ENCODE assay signal across 10 cellular contexts in the genomic region with DNA sequence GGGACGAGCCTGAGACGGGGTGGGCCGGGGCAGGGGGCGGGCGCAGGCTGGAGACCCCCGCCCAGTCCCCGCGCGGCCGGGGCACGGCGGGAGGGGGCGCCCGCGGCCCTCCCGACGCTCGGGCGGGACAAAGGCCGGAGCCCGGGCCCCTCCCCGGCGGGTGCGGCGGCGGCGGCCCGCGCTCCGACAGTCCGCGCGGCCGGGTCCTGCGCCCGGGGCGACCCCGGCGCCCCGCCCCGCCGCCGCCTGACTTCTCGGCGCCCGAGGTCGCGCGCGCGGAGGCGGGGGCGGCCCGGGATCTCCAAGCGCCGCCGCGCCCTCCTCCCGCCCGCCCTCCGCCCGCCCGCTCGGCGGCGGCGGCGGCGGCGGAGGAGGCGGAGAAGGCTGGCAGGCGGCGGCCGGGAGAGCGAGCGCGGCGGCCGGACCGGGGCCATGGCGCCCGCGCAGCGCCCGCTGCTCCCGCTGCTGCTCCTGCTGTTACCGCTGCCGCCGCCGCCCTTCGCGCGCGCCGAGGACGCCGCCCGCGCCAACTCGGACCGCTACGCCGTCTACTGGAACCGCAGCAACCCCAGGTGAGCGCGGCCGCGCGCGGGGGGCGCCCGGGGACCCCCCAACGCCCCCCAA. TPM values are rescaled to one million over a fixed set of nuclear protein-coding genes. Genes with fewer than 3 reads are reported as not detected.
DNase-seq lines count a peak whose midpoint lies in the region; ATAC-seq lines count a peak whose summit lies in the region.
"Had no signal": no experiment of that assay in that cellular context is flagged by ENCODE, and none has a peak within 500 bp of the region (broad histone marks: within the 10 kb centered on the region; RNA-seq: fewer than 3 reads in every experiment).

A gene (plus strand): TSS at position 137 of the 624 bp plus-strand sequence. CDS start 296 bp downstream, at position 433.

- no peak for ATAC-seq in activated CD8-positive, alpha-beta T cell treated with anti-CD3 and anti-CD28 coated beads, Interleukin-2, amount 10 ng/mL, durations not matched to agents 7 days and 5 days
- ATAC-seq in stimulated activated naive CD8-positive, alpha-beta T cell treated with anti-CD3 and anti-CD28 coated beads, Interleukin-15, amount 100 ng/mL, for 72 hours, result no peak
- ATAC-seq in GM21526 (IDR thresholded peaks at IDR 0.05; ENCODE audit: low FRiP score, unreplicated experiment) (no peak), GM21723 (IDR thresholded peaks at IDR 0.05; ENCODE audit: unreplicated experiment) (no peak)
- ATAC-seq: body of pancreas had no signal

- H3K27me3 ChIP-seq in iPS-20b (ENCODE audit: insufficient read depth, low read length), result peaks cover 26% of the 10 kb centered on the region

- peak within 1 kb of the TSS; percentile 1 for H3K27ac Mint-ChIP-seq in activated T-cell treated with anti-CD3 and anti-CD28 coated beads, Interleukin-2, amount 50 U/mL, for 24 hours
- H3K27ac Mint-ChIP-seq in activated CD8-positive, alpha-beta T cell treated with anti-CD3 and anti-CD28 coated beads, Interleukin-2, amount 10 ng/mL, durations not matched to agents 7 days and 5 days, result no peak within 1 kb of the TSS
- H3K27ac Mint-ChIP-seq in stimulated activated naive CD8-positive, alpha-beta T cell treated with anti-CD3 and anti-CD28 coated beads, Interleukin-15, amount 100 ng/mL, for 72 hours, result no peak within 1 kb of the TSS

- H3K9me3 Mint-ChIP-seq in activated T-cell treated with anti-CD3 and anti-CD28 coated beads, Interleukin-2, amount 50 U/mL, for 24 hours, result no peaks in the 10 kb centered on the region
- no peaks in the 10 kb centered on the region for H3K9me3 Mint-ChIP-seq in activated CD8-positive, alpha-beta T cell treated with anti-CD3 and anti-CD28 coated beads, Interleukin-2, amount 10 ng/mL, durations not matched to agents 7 days and 5 days (ENCODE audit: insufficient read depth)
- no peaks in the 10 kb centered on the region for H3K9me3 Mint-ChIP-seq in stimulated activated naive CD8-positive, alpha-beta T cell treated with anti-CD3 and anti-CD28 coated beads, Interleukin-15, amount 100 ng/mL, for 72 hours

- POLR2A ChIA-PET in activated CD8-positive, alpha-beta T cell treated with anti-CD3 and anti-CD28 coated beads, Interleukin-2, amount 10 ng/mL, durations not matched to agents 7 days and 5 days (lab: Charles Lee), result no interaction called here

- H3K36me3 ChIP-seq in iPS-20b (ENCODE audit: insufficient read depth, low read depth, low read length), result no peaks in the 10 kb centered on the region

- H3K27me3 Mint-ChIP-seq in activated T-cell treated with anti-CD3 and anti-CD28 coated beads, Interleukin-2, amount 50 U/mL, for 24 hours, result peaks cover 35% of the 10 kb centered on the region
- peaks cover 25% of the 10 kb centered on the region for H3K27me3 Mint-ChIP-seq in activated CD8-positive, alpha-beta T cell treated with anti-CD3 and anti-CD28 coated beads, Interleukin-2, amount 10 ng/mL, durations not matched to agents 7 days and 5 days (ENCODE audit: low read depth)
- H3K27me3 Mint-ChIP-seq in stimulated activated naive CD8-positive, alpha-beta T cell treated with anti-CD3 and anti-CD28 coated beads, Interleukin-15, amount 100 ng/mL, for 72 hours, result peaks cover 71% of the 10 kb centered on the region

- H3K9me3 ChIP-seq in iPS-20b (ENCODE audit: insufficient read depth, low read depth, low read length), result no peaks in the 10 kb centered on the region
- H3K9me3 ChIP-seq: body of pancreas had no signal

- peak within 1 kb of the TSS; percentile 57 for H3K4me3 ChIP-seq in iPS-20b (ENCODE audit: low read length)
- H3K4me3 ChIP-seq: body of pancreas had no signal

- peak within 1 kb of the TSS; percentile 48; the same call in 1 of the 2 replicates for H3K9ac ChIP-seq in iPS-20b (ENCODE audit: low read depth, low read length)

- H3K27ac ChIP-seq in iPS-20b (ENCODE audit: low read length) (no peak within 1 kb of the TSS), substantia nigra (ENCODE audit: low read depth, low read length, poor library complexity, severe bottlenecking) (no peak within 1 kb of the TSS)
- H3K27ac ChIP-seq: body of pancreas had no signal

- peak within 1 kb of the TSS; percentile 54 for H3K4me3 Mint-ChIP-seq in activated T-cell treated with anti-CD3 and anti-CD28 coated beads, Interleukin-2, amount 50 U/mL, for 24 hours
- H3K4me3 Mint-ChIP-seq in activated CD8-positive, alpha-beta T cell treated with anti-CD3 and anti-CD28 coated beads, Interleukin-2, amount 10 ng/mL, durations not matched to agents 7 days and 5 days, result peak within 1 kb of the TSS; percentile 36
- H3K4me3 Mint-ChIP-seq in stimulated activated naive CD8-positive, alpha-beta T cell treated with anti-CD3 and anti-CD28 coated beads, Interleukin-15, amount 100 ng/mL, for 72 hours, result peak within 1 kb of the TSS; percentile 63 to 77

- CTCF ChIA-PET in activated CD8-positive, alpha-beta T cell treated with anti-CD3 and anti-CD28 coated beads, Interleukin-2, amount 10 ng/mL, durations not matched to agents 7 days and 5 days (lab: Charles Lee), result no interaction called here

- peaks cover 3% of the 10 kb centered on the region for H3K4me1 Mint-ChIP-seq in activated T-cell treated with anti-CD3 and anti-CD28 coated beads, Interleukin-2, amount 50 U/mL, for 24 hours (ENCODE audit: low read depth)
- peaks cover 10% of the 10 kb centered on the region for H3K4me1 Mint-ChIP-seq in activated CD8-positive, alpha-beta T cell treated with anti-CD3 and anti-CD28 coated beads, Interleukin-2, amount 10 ng/mL, durations not matched to agents 7 days and 5 days (ENCODE audit: low read depth)
- peaks cover 14% of the 10 kb centered on the region for H3K4me1 Mint-ChIP-seq in stimulated activated naive CD8-positive, alpha-beta T cell treated with anti-CD3 and anti-CD28 coated beads, Interleukin-15, amount 100 ng/mL, for 72 hours

- no peaks in the 10 kb centered on the region for H3K4me1 ChIP-seq in iPS-20b (ENCODE audit: insufficient read depth, low read length)

- H3K36me3 Mint-ChIP-seq in activated T-cell treated with anti-CD3 and anti-CD28 coated beads, Interleukin-2, amount 50 U/mL, for 24 hours (ENCODE audit: low read depth), result no peaks in the 10 kb centered on the region
- H3K36me3 Mint-ChIP-seq in activated CD8-positive, alpha-beta T cell treated with anti-CD3 and anti-CD28 coated beads, Interleukin-2, amount 10 ng/mL, durations not matched to agents 7 days and 5 days (ENCODE audit: low read depth), result no peaks in the 10 kb centered on the region

- no peak for DNase-seq in activated T-cell treated with anti-CD3 and anti-CD28 coated beads, Interleukin-2, amount 50 U/mL, for 24 hours
- DNase-seq in activated T-cell treated with anti-CD3 and anti-CD28 coated beads for 4 hours (no peak), substantia nigra (lab: John Stamatoyannopoulos, UW) (no peak)
- no peak for DNase-seq in activated CD8-positive, alpha-beta T cell treated with anti-CD3 and anti-CD28 coated beads, Interleukin-2, amount 10 ng/mL, durations not matched to agents 7 days and 5 days
- DNase-seq in stimulated activated naive CD8-positive, alpha-beta T cell treated with anti-CD3 and anti-CD28 coated beads, Interleukin-15, amount 100 ng/mL, for 72 hours, result no peak
- DNase-seq: body of pancreas, NCI-H1930 had no signal

RNA-seq across cellular contexts. Expression of the gene that starts here (rescaled TPM):
- not detected for total RNA-seq in activated CD8-positive, alpha-beta T cell treated with anti-CD3 and anti-CD28 coated beads, Interleukin-2, amount 10 ng/mL, durations not matched to agents 7 days and 5 days
- total RNA-seq: body of pancreas had no signal
